In genomic region chr10:101766306-101766705, GRCh38 we compare ENCODE assay signal across 1 cellular context.
TF ChIP-seq lines count a peak whose summit lies in the region.

No MANE protein-coding gene starts in this region.

TF ChIP-seq in GM23338, 12 proteins besides CTCF, POLR2A, EP300 and RAD21:
- TF ChIP-seq, protein P1, sequence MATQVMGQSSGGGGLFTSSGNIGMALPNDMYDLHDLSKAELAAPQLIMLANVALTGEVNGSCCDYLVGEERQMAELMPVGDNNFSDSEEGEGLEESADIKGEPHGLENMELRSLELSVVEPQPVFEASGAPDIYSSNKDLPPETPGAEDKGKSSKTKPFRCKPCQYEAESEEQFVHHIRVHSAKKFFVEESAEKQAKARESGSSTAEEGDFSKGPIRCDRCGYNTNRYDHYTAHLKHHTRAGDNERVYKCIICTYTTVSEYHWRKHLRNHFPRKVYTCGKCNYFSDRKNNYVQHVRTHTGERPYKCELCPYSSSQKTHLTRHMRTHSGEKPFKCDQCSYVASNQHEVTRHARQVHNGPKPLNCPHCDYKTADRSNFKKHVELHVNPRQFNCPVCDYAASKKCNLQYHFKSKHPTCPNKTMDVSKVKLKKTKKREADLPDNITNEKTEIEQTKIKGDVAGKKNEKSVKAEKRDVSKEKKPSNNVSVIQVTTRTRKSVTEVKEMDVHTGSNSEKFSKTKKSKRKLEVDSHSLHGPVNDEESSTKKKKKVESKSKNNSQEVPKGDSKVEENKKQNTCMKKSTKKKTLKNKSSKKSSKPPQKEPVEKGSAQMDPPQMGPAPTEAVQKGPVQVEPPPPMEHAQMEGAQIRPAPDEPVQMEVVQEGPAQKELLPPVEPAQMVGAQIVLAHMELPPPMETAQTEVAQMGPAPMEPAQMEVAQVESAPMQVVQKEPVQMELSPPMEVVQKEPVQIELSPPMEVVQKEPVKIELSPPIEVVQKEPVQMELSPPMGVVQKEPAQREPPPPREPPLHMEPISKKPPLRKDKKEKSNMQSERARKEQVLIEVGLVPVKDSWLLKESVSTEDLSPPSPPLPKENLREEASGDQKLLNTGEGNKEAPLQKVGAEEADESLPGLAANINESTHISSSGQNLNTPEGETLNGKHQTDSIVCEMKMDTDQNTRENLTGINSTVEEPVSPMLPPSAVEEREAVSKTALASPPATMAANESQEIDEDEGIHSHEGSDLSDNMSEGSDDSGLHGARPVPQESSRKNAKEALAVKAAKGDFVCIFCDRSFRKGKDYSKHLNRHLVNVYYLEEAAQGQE (IDR thresholded peaks at IDR 0.05; ENCODE audit: unreplicated experiment) = no peak
- TF ChIP-seq POLR2AphosphoS5 (IDR thresholded peaks at IDR 0.05; ENCODE audit: low read depth) = no peak
- no peak for TF ChIP-seq ZNF462 (CRISPR knock-in tag; IDR thresholded peaks at IDR 0.05)
